10 cellular contexts compared by ENCODE assay signal in genomic region chr10:103975169-103975568, GRCh38.
"Had no signal": no experiment of that assay in that cellular context is flagged by ENCODE, and none has a peak within 500 bp of the region (broad histone marks: within the 10 kb centered on the region; RNA-seq: fewer than 3 reads in every experiment).

No MANE protein-coding gene starts in this region.

- H3K4me3 Mint-ChIP-seq: activated CD4-positive, alpha-beta T cell treated with anti-CD3 and anti-CD28 coated beads, Interleukin-2, amount 10 ng/mL, durations not matched to agents 24 days and 14 days; WTC11 had no signal

- H3K27me3 Mint-ChIP-seq: activated CD4-positive, alpha-beta T cell treated with anti-CD3 and anti-CD28 coated beads, Interleukin-2, amount 10 ng/mL, durations not matched to agents 24 days and 14 days had no signal

- H3K27ac Mint-ChIP-seq: activated CD4-positive, alpha-beta T cell treated with anti-CD3 and anti-CD28 coated beads, Interleukin-2, amount 10 ng/mL, durations not matched to agents 24 days and 14 days; activated T-helper 2 cell treated with anti-CD3 and anti-CD28 coated beads, Interferon-gamma antibody, Interleukin-2, Interleukin-4, amounts not matched to agents 10 μg/mL and 5 μg/mL and 100 μg/mL, durations not matched to agents 14 hours and 24 hours and 36 hours; WTC11 had no signal

- ATAC-seq: left lobe of liver, sciatic nerve, WTC11 had no signal

- DNase-seq: activated CD4-positive, alpha-beta T cell treated with anti-CD3 and anti-CD28 coated beads, Interleukin-2, amount 10 ng/mL, durations not matched to agents 24 days and 14 days; activated naive CD4-positive, alpha-beta T cell treated with anti-CD3 and anti-CD28 coated beads, Interleukin-2, amount 50 U/mL, for 16 hours; amniotic stem cell; colonic mucosa; mammary epithelial cell; thyroid gland had no signal

- H3K9me3 Mint-ChIP-seq: activated CD4-positive, alpha-beta T cell treated with anti-CD3 and anti-CD28 coated beads, Interleukin-2, amount 10 ng/mL, durations not matched to agents 24 days and 14 days; activated T-helper 2 cell treated with anti-CD3 and anti-CD28 coated beads, Interferon-gamma antibody, Interleukin-2, Interleukin-4, amounts not matched to agents 10 μg/mL and 5 μg/mL and 100 μg/mL, durations not matched to agents 14 hours and 24 hours and 36 hours; WTC11 had no signal

- H3K36me3 Mint-ChIP-seq: WTC11 had no signal
